ENCODE assay signal across 8 cellular contexts in the genomic region with DNA sequence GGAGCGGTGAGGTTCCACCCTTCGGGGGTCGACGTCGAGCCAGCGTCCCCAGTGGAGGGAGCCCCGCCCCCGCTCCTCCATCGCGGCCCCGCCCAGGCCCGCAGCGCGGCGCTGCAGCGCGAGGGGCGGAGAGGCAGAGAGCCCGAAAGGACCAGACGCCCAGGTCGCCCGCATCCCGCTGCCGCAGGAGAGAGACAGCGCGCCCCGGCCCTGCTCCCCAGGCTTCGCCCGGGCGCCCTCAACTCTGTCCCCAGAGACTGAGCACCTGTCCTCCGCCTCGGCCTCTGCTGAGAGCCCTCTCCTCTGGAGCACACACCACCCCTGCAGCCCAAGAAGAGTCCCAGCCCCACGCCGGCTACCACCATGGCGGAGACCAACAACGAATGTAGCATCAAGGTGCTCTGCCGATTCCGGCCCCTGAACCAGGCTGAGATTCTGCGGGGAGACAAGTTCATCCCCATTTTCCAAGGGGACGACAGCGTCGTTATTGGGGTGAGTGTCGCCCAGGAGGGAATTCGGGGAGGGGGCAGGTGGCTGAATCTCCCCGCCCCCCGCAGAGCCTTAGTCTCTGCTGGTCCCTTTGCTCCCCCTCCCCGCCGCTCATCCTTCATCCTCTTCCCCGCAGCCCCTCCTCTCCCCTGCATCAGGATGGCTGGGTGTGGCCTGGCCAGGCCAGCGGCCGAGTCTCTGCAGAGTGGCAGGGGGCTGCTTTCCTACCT.
DNase-seq lines count a peak whose midpoint lies in the region; ATAC-seq and TF ChIP-seq lines count a peak whose summit lies in the region.

KIF5A (plus strand) TSS at position 136 of the 719 bp plus-strand sequence; CDS start at position 364, 228 bp downstream.

- H3K27me3 Mint-ChIP-seq in nephron progenitor cell (ENCODE audit: low read depth, poor library complexity): peaks cover 56% of the 10 kb centered on the region

- H3K4me3 Mint-ChIP-seq in nephron progenitor cell: peak within 1 kb of the TSS; percentile 75

- TF ChIP-seq CTCF in GM06990 (IDR thresholded peaks at IDR 0.05; ENCODE audit: insufficient read depth, low read length, poor library complexity, severe bottlenecking): no peak
- no peak for TF ChIP-seq CTCF in epithelial cell of esophagus (IDR thresholded peaks at IDR 0.05; ENCODE audit: insufficient read depth, low read depth, low read length, missing control alignments)
- no peak for TF ChIP-seq CTCF in nephron progenitor cell (IDR thresholded peaks at IDR 0.05)

- no peaks in the 10 kb centered on the region for H3K36me3 ChIP-seq in GM06990 (ENCODE audit: control insufficient read depth, insufficient read depth, low read length)
- no peaks in the 10 kb centered on the region for H3K36me3 ChIP-seq in stomach smooth muscle (ENCODE audit: control insufficient read depth in 2 of 2, insufficient read depth in 2 of 2, low read length in 2 of 2)

- no peak within 1 kb of the TSS for H3K27ac Mint-ChIP-seq in nephron progenitor cell

- H3K9me3 ChIP-seq in stomach smooth muscle (ENCODE audit: control insufficient read depth in 2 of 2, low read length in 2 of 2): no peaks in the 10 kb centered on the region

- H3K4me1 ChIP-seq in stomach smooth muscle (ENCODE audit: control insufficient read depth, insufficient read depth, low read length): peaks cover 18% of the 10 kb centered on the region

- peaks cover 62% of the 10 kb centered on the region for H3K4me1 Mint-ChIP-seq in nephron progenitor cell

- H3K9ac ChIP-seq in stomach smooth muscle (ENCODE audit: low read length in 2 of 2): peak within 1 kb of the TSS in 1 of 2 donors; percentile 5

- no peaks in the 10 kb centered on the region for H3K36me3 Mint-ChIP-seq in nephron progenitor cell (ENCODE audit: low read depth)

- H3K4me3 ChIP-seq in GM06990 (replicated peaks; ENCODE audit: low read depth, low read length) (peak within 1 kb of the TSS; percentile 55), epithelial cell of esophagus (ENCODE audit: low read length) (peak within 1 kb of the TSS; percentile 16), stomach smooth muscle (ENCODE audit: low read length in 2 of 2) (peak within 1 kb of the TSS; percentile 58 to 69)

- H3K9me3 Mint-ChIP-seq in nephron progenitor cell: no peaks in the 10 kb centered on the region

- DNase-seq in GM06990 (ENCODE audit: extremely low read depth, insufficient read length) (peak; percentile 61), NCI-H146 (lab: John Stamatoyannopoulos, UW) (peak; percentile 63), epithelial cell of esophagus (ENCODE audit: low read depth) (no peak), nephron progenitor cell (peak; percentile 79), NOMO-1 (lab: John Stamatoyannopoulos, UW; ENCODE audit: unreplicated experiment in 2 of 2) (no peak)
- peak; percentile 14 to 15 for DNase-seq in activated CD8-positive, alpha-beta memory T cell treated with anti-CD3 and anti-CD28 coated beads for 4 hours (ENCODE audit: low read depth in 2 of 2)

- H3K27ac ChIP-seq in stomach smooth muscle (ENCODE audit: low read length): no peak within 1 kb of the TSS

- H3K27me3 ChIP-seq in GM06990 (replicated peaks; ENCODE audit: control insufficient read depth, insufficient read depth, low read length) (no peaks in the 10 kb centered on the region), stomach smooth muscle (ENCODE audit: control insufficient read depth in 1 of 2, insufficient read depth in 2 of 2, low read length in 2 of 2) (peaks cover 30 to 34% of the 10 kb centered on the region in 2 donors)

- no peak for ATAC-seq in GM21786 (IDR thresholded peaks at IDR 0.05; ENCODE audit: unreplicated experiment)

Comparison
In these comparisons a context has a peak if more than half of its experiments do, and no peak if none do; other contexts are left out.
1. DNase-seq: peak in GM06990 (single experiment), NCI-H146 (single experiment), activated CD8-positive, alpha-beta memory T cell treated with anti-CD3 and anti-CD28 coated beads for 4 hours (2 of 2) and nephron progenitor cell (single experiment); none in epithelial cell of esophagus (single experiment) and NOMO-1 (0 of 2).
2. Peak in every context shown above with its lines, with median percentiles within 50 percentile points of each other: H3K4me3 ChIP-seq.